ENCODE assay signal across 8 cellular contexts in the genomic region with DNA sequence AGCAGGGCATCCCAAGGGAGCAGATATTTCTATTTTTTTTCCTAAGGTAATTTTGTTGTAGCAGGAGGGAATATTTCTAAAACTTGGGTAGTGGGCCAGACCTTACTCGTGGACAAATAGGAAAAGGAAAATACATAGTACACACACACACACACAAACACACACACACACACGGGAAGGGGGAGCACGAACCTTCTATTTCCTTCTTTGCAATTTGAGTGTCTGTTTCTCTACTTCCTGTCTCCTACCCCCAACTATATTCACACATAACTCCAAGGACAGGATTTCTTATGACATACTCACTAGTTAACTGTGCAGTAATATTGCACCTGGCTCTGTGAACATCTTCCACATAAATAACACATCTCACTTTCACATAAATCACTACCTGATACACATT. TPM values are rescaled to one million over a fixed set of nuclear protein-coding genes. Genes with fewer than 3 reads are reported as not detected.
DNase-seq lines count a peak whose midpoint lies in the region; ATAC-seq and TF ChIP-seq lines count a peak whose summit lies in the region.

No MANE protein-coding gene starts in this region.

- DNase-seq in activated T-cell treated with anti-CD3 and anti-CD28 coated beads, Interleukin-2, amount 50 U/mL, for 4 hours, result no peak
- DNase-seq in activated T-cell treated with anti-CD3 and anti-CD28 coated beads, Interleukin-2, amount 50 U/mL, for 1 hour, result no peak
- no peak for DNase-seq in activated T-helper 1 cell treated with anti-CD3 and anti-CD28 coated beads, Interleukin-12 subunit alpha, Interleukin-12 subunit beta, Interleukin-2, Interleukin-4 antibody, amounts not matched to agents 30 ng/mL and 10 ng/mL and 1 ng/mL, durations not matched to agents 14 hours and 24 hours and 36 hours (ENCODE audit: low spot score)
- no peak for DNase-seq in tibial artery
- no peak for DNase-seq in HUDEP-2 (lab: John Stamatoyannopoulos, UW; ENCODE audit: unreplicated experiment in 76 of 76)
- no peak for DNase-seq in kidney glomerular epithelial cell (lab: John Stamatoyannopoulos, UW)

- peaks cover 5% of the 10 kb centered on the region for H3K36me3 Mint-ChIP-seq in activated T-cell treated with anti-CD3 and anti-CD28 coated beads, Interleukin-2, amount 50 U/mL, for 4 hours (ENCODE audit: insufficient read depth)
- H3K36me3 Mint-ChIP-seq in activated T-helper 1 cell treated with anti-CD3 and anti-CD28 coated beads, Interleukin-12 subunit alpha, Interleukin-12 subunit beta, Interleukin-2, Interleukin-4 antibody, amounts not matched to agents 30 ng/mL and 10 ng/mL and 1 ng/mL, durations not matched to agents 14 hours and 24 hours and 36 hours (ENCODE audit: low read depth), result peaks cover 5% of the 10 kb centered on the region

- H3K36me3 ChIP-seq in liver (ENCODE audit: control insufficient read depth in 4 of 4, insufficient read depth in 3 of 4, low read depth in 1 of 4, low read length in 3 of 4), result peaks cover 1 to 7% (median 4%) of the 10 kb centered on the region in 4 donors
- peaks cover 7 to 9% (median 7%) of the 10 kb centered on the region in 3 donors for H3K36me3 ChIP-seq in tibial artery

- no peaks in the 10 kb centered on the region for H3K9me3 ChIP-seq in liver (ENCODE audit: control insufficient read depth in 4 of 4, low read length in 3 of 4)
- no peaks in the 10 kb centered on the region for H3K9me3 ChIP-seq in tibial artery

- no peak overlapping the region for H3K4me3 ChIP-seq in liver (ENCODE audit: low read depth in 1 of 3, low read length in 3 of 3)
- H3K4me3 ChIP-seq in tibial artery, result peak overlapping the region in 1 of 2 donors; percentile 75

- H3K4me1 ChIP-seq in liver (ENCODE audit: control insufficient read depth in 4 of 4, insufficient read depth in 4 of 4, low read length in 3 of 4) (peaks cover 16 to 63% (median 52%) of the 10 kb centered on the region in 4 donors), tibial artery (peaks cover 0 to 70% (median 59%) of the 10 kb centered on the region in 4 donors)

- H3K27me3 ChIP-seq in liver (ENCODE audit: control insufficient read depth in 4 of 4, insufficient read depth in 4 of 4, low read length in 3 of 4) (no peaks in the 10 kb centered on the region), tibial artery (no peaks in the 10 kb centered on the region)

- no peaks in the 10 kb centered on the region for H3K27me3 Mint-ChIP-seq in activated T-cell treated with anti-CD3 and anti-CD28 coated beads, Interleukin-2, amount 50 U/mL, for 4 hours (ENCODE audit: low read depth)
- no peaks in the 10 kb centered on the region for H3K27me3 Mint-ChIP-seq in activated T-helper 1 cell treated with anti-CD3 and anti-CD28 coated beads, Interleukin-12 subunit alpha, Interleukin-12 subunit beta, Interleukin-2, Interleukin-4 antibody, amounts not matched to agents 30 ng/mL and 10 ng/mL and 1 ng/mL, durations not matched to agents 14 hours and 24 hours and 36 hours (ENCODE audit: insufficient read depth)

- peak overlapping the region; percentile 91 for H3K4me3 Mint-ChIP-seq in activated T-cell treated with anti-CD3 and anti-CD28 coated beads, Interleukin-2, amount 50 U/mL, for 4 hours
- H3K4me3 Mint-ChIP-seq in activated T-helper 1 cell treated with anti-CD3 and anti-CD28 coated beads, Interleukin-12 subunit alpha, Interleukin-12 subunit beta, Interleukin-2, Interleukin-4 antibody, amounts not matched to agents 30 ng/mL and 10 ng/mL and 1 ng/mL, durations not matched to agents 14 hours and 24 hours and 36 hours, result peak overlapping the region; percentile 85

- WGBS in liver, result 47% methylated on average over 3 of the region's 3 CpGs

- no peaks in the 10 kb centered on the region for H3K9me3 Mint-ChIP-seq in activated T-cell treated with anti-CD3 and anti-CD28 coated beads, Interleukin-2, amount 50 U/mL, for 4 hours
- no peaks in the 10 kb centered on the region for H3K9me3 Mint-ChIP-seq in activated T-helper 1 cell treated with anti-CD3 and anti-CD28 coated beads, Interleukin-12 subunit alpha, Interleukin-12 subunit beta, Interleukin-2, Interleukin-4 antibody, amounts not matched to agents 30 ng/mL and 10 ng/mL and 1 ng/mL, durations not matched to agents 14 hours and 24 hours and 36 hours

- peaks cover 57% of the 10 kb centered on the region for H3K4me1 Mint-ChIP-seq in activated T-cell treated with anti-CD3 and anti-CD28 coated beads, Interleukin-2, amount 50 U/mL, for 4 hours (ENCODE audit: low read depth)
- H3K4me1 Mint-ChIP-seq in activated T-helper 1 cell treated with anti-CD3 and anti-CD28 coated beads, Interleukin-12 subunit alpha, Interleukin-12 subunit beta, Interleukin-2, Interleukin-4 antibody, amounts not matched to agents 30 ng/mL and 10 ng/mL and 1 ng/mL, durations not matched to agents 14 hours and 24 hours and 36 hours (ENCODE audit: low read depth), result peaks cover 66% of the 10 kb centered on the region

- peak overlapping the region; percentile 5 to 42 for H3K9ac ChIP-seq in liver (ENCODE audit: low read depth in 1 of 2, low read length in 2 of 2)

- peak overlapping the region; percentile 98 for H3K27ac Mint-ChIP-seq in activated T-helper 1 cell treated with anti-CD3 and anti-CD28 coated beads, Interleukin-12 subunit alpha, Interleukin-12 subunit beta, Interleukin-2, Interleukin-4 antibody, amounts not matched to agents 30 ng/mL and 10 ng/mL and 1 ng/mL, durations not matched to agents 14 hours and 24 hours and 36 hours

- no peak for TF ChIP-seq CTCF in liver (IDR thresholded peaks at IDR 0.05; ENCODE audit: low read depth, low read length, missing input control)
- no peak for TF ChIP-seq CTCF in tibial artery (IDR thresholded peaks at IDR 0.05)

- ATAC-seq in activated T-cell treated with anti-CD3 and anti-CD28 coated beads, Interleukin-2, amount 50 U/mL, for 4 hours, result no peak
- ATAC-seq in GM18873 (IDR thresholded peaks at IDR 0.05; ENCODE audit: low FRiP score, unreplicated experiment), result no peak

- intact Hi-C loops in activated T-helper 1 cell treated with anti-CD3 and anti-CD28 coated beads, Interleukin-12 subunit alpha, Interleukin-12 subunit beta, Interleukin-2, Interleukin-4 antibody, amounts not matched to agents 30 ng/mL and 10 ng/mL and 1 ng/mL, durations not matched to agents 14 hours and 24 hours and 36 hours (cut with micrococcal nuclease), result loop anchor here (1.0 to 2.0 kb wide), 5 partner anchors 43 to 297 kb away; a partner anchor contains a TSS
- intact Hi-C loops in tibial artery (cut with DNase I; ENCODE audit: low total_unique reads), result no loop called here

- H3K27ac ChIP-seq in liver (ENCODE audit: low read depth in 1 of 2, low read length in 2 of 2) (peak overlapping the region; percentile 65 to 70), tibial artery (peak overlapping the region; percentile 82 to 99)

- TF ChIP-seq RAD21 in liver (IDR thresholded peaks at IDR 0.05), result no peak

TF ChIP-seq in liver, 16 proteins besides CTCF, POLR2A, EP300 and RAD21 (continues in another document):
- TF ChIP-seq FOXA1 (IDR thresholded peaks at IDR 0.05) (no peak), EGR1 (IDR thresholded peaks at IDR 0.05; ENCODE audit: low read depth in 2 of 2) (no peak)
- TF ChIP-seq, protein P1, sequence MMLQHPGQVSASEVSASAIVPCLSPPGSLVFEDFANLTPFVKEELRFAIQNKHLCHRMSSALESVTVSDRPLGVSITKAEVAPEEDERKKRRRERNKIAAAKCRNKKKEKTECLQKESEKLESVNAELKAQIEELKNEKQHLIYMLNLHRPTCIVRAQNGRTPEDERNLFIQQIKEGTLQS (IDR thresholded peaks at IDR 0.05), result no peak

RNA-seq across cellular contexts. Expression of a gene that starts 4.4 kb away (rescaled TPM):
- 10 to 100 TPM; 55.7 to 59.6 (median 56.2) TPM for total RNA-seq in activated T-cell treated with anti-CD3 and anti-CD28 coated beads, Interleukin-2, amount 50 U/mL, for 4 hours
- 78.6 and 87.1 TPM in 2 replicates for total RNA-seq in activated T-helper 1 cell treated with anti-CD3 and anti-CD28 coated beads, Interleukin-12 subunit alpha, Interleukin-12 subunit beta, Interleukin-2, Interleukin-4 antibody, amounts not matched to agents 30 ng/mL and 10 ng/mL and 1 ng/mL, durations not matched to agents 14 hours and 24 hours and 36 hours
- total RNA-seq in liver, result 10 to 100 TPM; 11.9 to 51.9 TPM
- polyA plus RNA-seq in liver, result 1 to 10 TPM; 2.4 to 8.6 TPM

RNA-seq across cellular contexts. Expression of a gene that starts 17.1 kb away (rescaled TPM):
- 100 to 1,000 TPM; 155 to 161 (median 156) TPM for total RNA-seq in activated T-cell treated with anti-CD3 and anti-CD28 coated beads, Interleukin-2, amount 50 U/mL, for 4 hours
- total RNA-seq in activated T-helper 1 cell treated with anti-CD3 and anti-CD28 coated beads, Interleukin-12 subunit alpha, Interleukin-12 subunit beta, Interleukin-2, Interleukin-4 antibody, amounts not matched to agents 30 ng/mL and 10 ng/mL and 1 ng/mL, durations not matched to agents 14 hours and 24 hours and 36 hours, result 112 and 115 TPM in 2 replicates
- 1 to 10 TPM; 7.5 to 9.9 TPM for total RNA-seq in liver
- polyA plus RNA-seq in liver, result 10 to 100 TPM in 1 of 2 donors, 1 to 10 TPM in 1; 4.9 to 10.1 TPM

RNA-seq across cellular contexts. Expression of a gene that starts 36.4 kb away (rescaled TPM):
- 100 to 1,000 TPM; 451 to 523 (median 461) TPM for total RNA-seq in activated T-cell treated with anti-CD3 and anti-CD28 coated beads, Interleukin-2, amount 50 U/mL, for 4 hours
- 260 and 271 TPM in 2 replicates for total RNA-seq in activated T-helper 1 cell treated with anti-CD3 and anti-CD28 coated beads, Interleukin-12 subunit alpha, Interleukin-12 subunit beta, Interleukin-2, Interleukin-4 antibody, amounts not matched to agents 30 ng/mL and 10 ng/mL and 1 ng/mL, durations not matched to agents 14 hours and 24 hours and 36 hours
- 10 to 100 TPM; 16.9 to 23.8 TPM for total RNA-seq in liver
- 10 to 100 TPM; 11.6 to 26.3 TPM for polyA plus RNA-seq in liver

RNA-seq across cellular contexts. Expression of a gene that starts 50.6 kb away (rescaled TPM):
- total RNA-seq in activated T-cell treated with anti-CD3 and anti-CD28 coated beads, Interleukin-2, amount 50 U/mL, for 4 hours, result 10 to 100 TPM; 25.4 to 27.7 (median 25.5) TPM
- total RNA-seq in activated T-helper 1 cell treated with anti-CD3 and anti-CD28 coated beads, Interleukin-12 subunit alpha, Interleukin-12 subunit beta, Interleukin-2, Interleukin-4 antibody, amounts not matched to agents 30 ng/mL and 10 ng/mL and 1 ng/mL, durations not matched to agents 14 hours and 24 hours and 36 hours, result 24.5 and 26.8 TPM in 2 replicates
- 10 to 100 TPM; 11.8 to 13.7 TPM for total RNA-seq in liver
- polyA plus RNA-seq in liver, result 1 to 10 TPM; 2.5 to 8.2 TPM

RNA-seq across cellular contexts. Expression of a gene that starts 59.8 kb away (rescaled TPM):
- 10 to 100 TPM; 16.6 to 21.7 (median 21.5) TPM for total RNA-seq in activated T-cell treated with anti-CD3 and anti-CD28 coated beads, Interleukin-2, amount 50 U/mL, for 4 hours
- 21.5 and 24.8 TPM in 2 replicates for total RNA-seq in activated T-helper 1 cell treated with anti-CD3 and anti-CD28 coated beads, Interleukin-12 subunit alpha, Interleukin-12 subunit beta, Interleukin-2, Interleukin-4 antibody, amounts not matched to agents 30 ng/mL and 10 ng/mL and 1 ng/mL, durations not matched to agents 14 hours and 24 hours and 36 hours
- 10 to 100 TPM in 1 of 2 donors, 1 to 10 TPM in 1; 8.7 to 14.9 TPM for total RNA-seq in liver
- 1 to 10 TPM; 5.3 to 9.6 TPM for polyA plus RNA-seq in liver

Comparison
In these comparisons a context has a peak if more than half of its experiments do, and no peak if none do; other contexts are left out.
1. RNA of a gene that starts 17.1 kb away (total RNA-seq): 155 to 161 TPM in activated T-cell treated with anti-CD3 and anti-CD28 coated beads, Interleukin-2, amount 50 U/mL, for 4 hours and 112 to 115 TPM in activated T-helper 1 cell treated with anti-CD3 and anti-CD28 coated beads, Interleukin-12 subunit alpha, Interleukin-12 subunit beta, Interleukin-2, Interleukin-4 antibody, amounts not matched to agents 30 ng/mL and 10 ng/mL and 1 ng/mL, durations not matched to agents 14 hours and 24 hours and 36 hours; 7.5 to 9.9 TPM in liver; every median in the first group is over 10 times any median in the second.
2. RNA of a gene that starts 36.4 kb away (total RNA-seq): 451 to 523 TPM in activated T-cell treated with anti-CD3 and anti-CD28 coated beads, Interleukin-2, amount 50 U/mL, for 4 hours and 260 to 271 TPM in activated T-helper 1 cell treated with anti-CD3 and anti-CD28 coated beads, Interleukin-12 subunit alpha, Interleukin-12 subunit beta, Interleukin-2, Interleukin-4 antibody, amounts not matched to agents 30 ng/mL and 10 ng/mL and 1 ng/mL, durations not matched to agents 14 hours and 24 hours and 36 hours; 16.9 to 23.8 TPM in liver; every median in the first group is over 10 times any median in the second.